ENCODE assay signal across 7 cellular contexts in genomic region chr2:210199186-210199765, GRCh38. TPM values are rescaled to one million over a fixed set of nuclear protein-coding genes. Genes with fewer than 3 reads are reported as not detected.
DNase-seq lines count a peak whose midpoint lies in the region; ATAC-seq and TF ChIP-seq lines count a peak whose summit lies in the region.

No MANE protein-coding gene starts in this region.

- H3K4me3 Mint-ChIP-seq in neural progenitor cell, result no peak overlapping the region
- H3K4me3 Mint-ChIP-seq in activated naive CD4-positive, alpha-beta T cell treated with anti-CD3 and anti-CD28 coated beads, Interleukin-2, amount 10 ng/mL, durations not matched to agents 7 days and 5 days, result no peak overlapping the region

- H3K27me3 ChIP-seq in neural progenitor cell, result no peaks in the 10 kb centered on the region

- CTCF ChIA-PET in activated naive CD4-positive, alpha-beta T cell treated with anti-CD3 and anti-CD28 coated beads, Interleukin-2, amount 10 ng/mL, durations not matched to agents 7 days and 5 days (lab: Charles Lee), result interaction anchor here (0.7 to 5.2 kb wide), 17 partner anchors 10 to 774 kb away, joined by 3 to 55 read pairs (median 3); no protein-coding TSS in a partner anchor

- H3F3A ChIP-seq in neural progenitor cell (ENCODE audit: low read depth), result no peaks in the 10 kb centered on the region

- peaks cover 6% of the 10 kb centered on the region for H3K4me1 Mint-ChIP-seq in neural progenitor cell
- peaks cover 2% of the 10 kb centered on the region for H3K4me1 Mint-ChIP-seq in activated naive CD4-positive, alpha-beta T cell treated with anti-CD3 and anti-CD28 coated beads, Interleukin-2, amount 10 ng/mL, durations not matched to agents 7 days and 5 days

- no peaks in the 10 kb centered on the region for H3K36me3 Mint-ChIP-seq in neural progenitor cell
- H3K36me3 Mint-ChIP-seq in activated naive CD4-positive, alpha-beta T cell treated with anti-CD3 and anti-CD28 coated beads, Interleukin-2, amount 10 ng/mL, durations not matched to agents 7 days and 5 days, result no peaks in the 10 kb centered on the region

- peak; percentile 63 for ATAC-seq in GM21723 (IDR thresholded peaks at IDR 0.05; ENCODE audit: unreplicated experiment)

- H4K20me1 ChIP-seq in neural progenitor cell (ENCODE audit: low read depth), result no peaks in the 10 kb centered on the region

- no peak overlapping the region for H2AFZ ChIP-seq in neural progenitor cell (replicated peaks)

- no peaks in the 10 kb centered on the region for H3K79me2 ChIP-seq in neural progenitor cell (ENCODE audit: low read depth)

- no peak overlapping the region for H3K27ac ChIP-seq in coronary artery
- no peak overlapping the region for H3K27ac ChIP-seq in neural progenitor cell

- no peaks in the 10 kb centered on the region for H3K9me3 ChIP-seq in neural progenitor cell (ENCODE audit: low read depth)

- no peak overlapping the region for H3K4me2 ChIP-seq in neural progenitor cell

- TF ChIP-seq CTCF in coronary artery (IDR thresholded peaks at IDR 0.05) (peak; percentile 80), neural progenitor cell (IDR thresholded peaks at IDR 0.05) (peak; percentile 76)

- no peak overlapping the region for H3K9ac ChIP-seq in neural progenitor cell

- H3K27me3 Mint-ChIP-seq in neural progenitor cell (ENCODE audit: insufficient read depth, low read depth), result peaks cover 2% of the 10 kb centered on the region
- peaks cover 4% of the 10 kb centered on the region for H3K27me3 Mint-ChIP-seq in activated naive CD4-positive, alpha-beta T cell treated with anti-CD3 and anti-CD28 coated beads, Interleukin-2, amount 10 ng/mL, durations not matched to agents 7 days and 5 days

- DNase-seq in EH (ENCODE audit: low read depth) (peak; percentile 41), NCI-H460 (ENCODE audit: extremely low read depth, low read depth) (peak; percentile 41), coronary artery (ENCODE audit: low spot score) (no peak), neural progenitor cell (ENCODE audit: low spot score) (peak; percentile 12)
- no peak for DNase-seq in activated naive CD4-positive, alpha-beta T cell treated with anti-CD3 and anti-CD28 coated beads, Interleukin-2, amount 10 ng/mL, durations not matched to agents 7 days and 5 days
- DNase-seq in stimulated activated CD4-positive, alpha-beta T cell treated with anti-CD3 and anti-CD28 coated beads, Interleukin-4, amount 100 ng/mL, for 4 hours, result no peak

- no peak overlapping the region for H3K4me3 ChIP-seq in coronary artery
- H3K4me3 ChIP-seq in neural progenitor cell, result no peak overlapping the region

- no peaks in the 10 kb centered on the region for H3K9me3 Mint-ChIP-seq in neural progenitor cell
- no peaks in the 10 kb centered on the region for H3K9me3 Mint-ChIP-seq in activated naive CD4-positive, alpha-beta T cell treated with anti-CD3 and anti-CD28 coated beads, Interleukin-2, amount 10 ng/mL, durations not matched to agents 7 days and 5 days

- no peaks in the 10 kb centered on the region for H3K36me3 ChIP-seq in neural progenitor cell

- no peak overlapping the region for H3K27ac Mint-ChIP-seq in neural progenitor cell
- no peak overlapping the region for H3K27ac Mint-ChIP-seq in activated naive CD4-positive, alpha-beta T cell treated with anti-CD3 and anti-CD28 coated beads, Interleukin-2, amount 10 ng/mL, durations not matched to agents 7 days and 5 days

- no peaks in the 10 kb centered on the region for H3K4me1 ChIP-seq in neural progenitor cell

RNA-seq across cellular contexts. Expression of gene ACADL, which starts 26.0 kb away (rescaled TPM):
- total RNA-seq in NCI-H460 (2014; rRNA removed; shearing (Covaris generic)), result 0.32 and 0.66 TPM in 2 replicates
- 0.44 and 1.2 TPM in 2 replicates for polyA plus RNA-seq in NCI-H460 (2014; cell fraction: nucleus; rRNA removed)
- total RNA-seq in neural progenitor cell (ENCODE audit: low replicate concordance), result 0.09 TPM in 1 of 2 replicates, not detected in the other

RNA-seq across cellular contexts. Expression of gene KANSL1L, which starts 28.1 kb away (rescaled TPM):
- total RNA-seq in NCI-H460 (2014; rRNA removed; shearing (Covaris generic)), result 6.5 and 8.4 TPM in 2 replicates
- polyA plus RNA-seq in NCI-H460 (2014; cell fraction: nucleus; rRNA removed), result 7.2 and 14.1 TPM in 2 replicates
- 31.2 and 51.8 TPM in 2 replicates for total RNA-seq in neural progenitor cell (ENCODE audit: low replicate concordance)

Comparison
In these comparisons a context has a peak if more than half of its experiments do, and no peak if none do; other contexts are left out.
1. DNase-seq: peak in EH (single experiment), NCI-H460 (single experiment) and neural progenitor cell (single experiment); none in coronary artery (single experiment), activated naive CD4-positive, alpha-beta T cell treated with anti-CD3 and anti-CD28 coated beads, Interleukin-2, amount 10 ng/mL, durations not matched to agents 7 days and 5 days (single experiment) and stimulated activated CD4-positive, alpha-beta T cell treated with anti-CD3 and anti-CD28 coated beads, Interleukin-4, amount 100 ng/mL, for 4 hours (0 of 2).